Comparison of ENCODE assay signal across 16 cellular contexts in the genomic region with DNA sequence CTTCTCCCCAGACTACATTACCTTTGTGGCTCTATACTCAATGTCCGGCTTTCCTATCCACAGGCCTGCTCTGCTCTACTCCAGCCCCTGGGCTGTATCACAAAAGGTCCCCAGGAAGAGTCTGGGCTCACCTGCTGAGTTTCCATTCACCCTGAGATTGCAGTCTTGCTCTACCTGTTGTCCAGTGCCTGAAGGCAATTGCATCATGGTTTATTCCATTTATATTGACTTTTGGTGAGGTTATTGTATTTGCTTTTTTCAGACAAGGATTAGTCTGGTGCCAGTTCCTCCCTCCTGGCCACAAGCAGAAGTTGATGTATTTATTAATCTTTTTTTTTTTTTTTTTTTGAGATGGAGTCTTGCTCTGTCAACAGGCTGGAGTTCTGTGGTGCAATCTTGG.
"Had no signal": no experiment of that assay in that cellular context is flagged by ENCODE, and none has a peak within 500 bp of the region (broad histone marks: within the 10 kb centered on the region; RNA-seq: fewer than 3 reads in every experiment).

No MANE protein-coding gene starts in this region.

- DNase-seq: colonic mucosa; dermis blood vessel endothelial cell; heart right ventricle; hypothalamus; kidney glomerular epithelial cell; natural killer cell; right cardiac atrium; small intestine; stimulated activated CD4-positive, alpha-beta T cell treated with anti-CD3 and anti-CD28 coated beads, Interleukin-12 subunit alpha, Interleukin-12 subunit beta, amount 100 ng/mL, for 4 hours; stimulated activated naive CD4-positive, alpha-beta T cell; stomach; substantia nigra; transverse colon had no signal

- H3K27me3 ChIP-seq: colonic mucosa, heart right ventricle, stomach, transverse colon had no signal

- ATAC-seq: esophagus mucosa, heart right ventricle, left lobe of liver, natural killer cell had no signal

- H3K4me1 ChIP-seq: colonic mucosa, heart right ventricle, stomach had no signal

- H3K27ac ChIP-seq: colonic mucosa, heart right ventricle, stomach, thoracic aorta, transverse colon had no signal

- H3K9me3 ChIP-seq: colonic mucosa, heart right ventricle, thoracic aorta, transverse colon had no signal

- H3K36me3 ChIP-seq: colonic mucosa, heart right ventricle, stomach, thoracic aorta, transverse colon had no signal

- H3K4me3 ChIP-seq: colonic mucosa, heart right ventricle, stomach, thoracic aorta, transverse colon had no signal
